Comparison of ENCODE assay signal across 1 cellular context in genomic region chr19:45355402-45355801, GRCh38.
TF ChIP-seq lines count a peak whose summit lies in the region.

No MANE protein-coding gene starts in this region.

TF ChIP-seq in H1, 55 proteins besides CTCF, POLR2A, EP300 and RAD21 (continued from another document):
- TF ChIP-seq E2F6 (IDR thresholded peaks at IDR 0.05) (no peak), HDAC2 (IDR thresholded peaks at IDR 0.05; ENCODE audit: borderline replicate concordance in 1 of 2, low read depth in 2 of 2, low read length in 2 of 2) (no peak), SP2 (IDR thresholded peaks at IDR 0.05; ENCODE audit: low read length) (no peak), NRF1 (IDR thresholded peaks at IDR 0.05; ENCODE audit: low read depth, low read length) (no peak), CHD7 (IDR thresholded peaks at IDR 0.05; ENCODE audit: insufficient replicate concordance, low read length) (no peak), KDM1A (IDR thresholded peaks at IDR 0.05; ENCODE audit: borderline replicate concordance, low read length) (no peak), JUN (IDR thresholded peaks at IDR 0.05; ENCODE audit: low read depth, low read length) (no peak), USF2 (IDR thresholded peaks at IDR 0.05; ENCODE audit: low read length) (no peak), POU5F1 (IDR thresholded peaks at IDR 0.05; ENCODE audit: low read depth, low read length) (no peak)
